Comparison of ENCODE assay signal across 18 cellular contexts in genomic region chr7:115289966-115290365, GRCh38.
"Had no signal": no experiment of that assay in that cellular context is flagged by ENCODE, and none has a peak within 500 bp of the region (broad histone marks: within the 10 kb centered on the region; RNA-seq: fewer than 3 reads in every experiment).

No MANE protein-coding gene starts in this region.

- H3K4me3 ChIP-seq: heart right ventricle, ovary, psoas muscle, right lobe of liver, thoracic aorta, upper lobe of left lung had no signal

- H3K27me3 ChIP-seq: heart right ventricle, ovary, right lobe of liver, upper lobe of left lung had no signal

- H3K36me3 ChIP-seq: heart right ventricle, ovary, right lobe of liver, thoracic aorta, upper lobe of left lung, WERI-Rb-1 had no signal

- DNase-seq: activated CD4-positive, alpha-beta T cell treated with anti-CD3 and anti-CD28 coated beads for 1 hour; activated CD8-positive, alpha-beta memory T cell treated with anti-CD3 and anti-CD28 coated beads for 24 hours; activated CD8-positive, alpha-beta memory T cell treated with anti-CD3 and anti-CD28 coated beads, Interleukin-2, amount 50 U/mL, for 48 hours; activated effector memory CD4-positive, alpha-beta T cell treated with Interleukin-2 at 50 U/mL for 16 hours; activated naive CD4-positive, alpha-beta T cell treated with anti-CD3 and anti-CD28 coated beads, Interleukin-2, amount 10 ng/mL, durations not matched to agents 7 days and 5 days; activated T-cell treated with anti-CD3 and anti-CD28 coated beads, Interleukin-2, amount 50 U/mL, for 48 hours; effector memory CD8-positive, alpha-beta T cell; heart right ventricle; mesenchymal stem cell; naive thymus-derived CD8-positive, alpha-beta T cell; ovary; psoas muscle; right lobe of liver; stimulated activated naive B cell treated with anti-CD40 and anti-IgM and Interleukin-4, amounts not matched to agents 10 μg/mL and 1 μg/mL and 100 μg/mL, for 72 hours; upper lobe of left lung; WERI-Rb-1 had no signal

- H3K4me1 ChIP-seq: heart right ventricle, psoas muscle, right lobe of liver, upper lobe of left lung had no signal

- H3K9me3 ChIP-seq: heart right ventricle, ovary, psoas muscle, right lobe of liver, thoracic aorta, upper lobe of left lung had no signal

- H3K27ac ChIP-seq: epithelial cell of prostate, heart right ventricle, ovary, psoas muscle, right lobe of liver, thoracic aorta, upper lobe of left lung, WERI-Rb-1 had no signal

- ATAC-seq: effector memory CD8-positive, alpha-beta T cell; heart right ventricle; naive thymus-derived CD8-positive, alpha-beta T cell; psoas muscle; right lobe of liver; stimulated activated naive B cell treated with anti-CD40 and anti-IgM and Interleukin-4, amounts not matched to agents 10 μg/mL and 1 μg/mL and 100 μg/mL, for 72 hours had no signal
